In the genomic region with DNA sequence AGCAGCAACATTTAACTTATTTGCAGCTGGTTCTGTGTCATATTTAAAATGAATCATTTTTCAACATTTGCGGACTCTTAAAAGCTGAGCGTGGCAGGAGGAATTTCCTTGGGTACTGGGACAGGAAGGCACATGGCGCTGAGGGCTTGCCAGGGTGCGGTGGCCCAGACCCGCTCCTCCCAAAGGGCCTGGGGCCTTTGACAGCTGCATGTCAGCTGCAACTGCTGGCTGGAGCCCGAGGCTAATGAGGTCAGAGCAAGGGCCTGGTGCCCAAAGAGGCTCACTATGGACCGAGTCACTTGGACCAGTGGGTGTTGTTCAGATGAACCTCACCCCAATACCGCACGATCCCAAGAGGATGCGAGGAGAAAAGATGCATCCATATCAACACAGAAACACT, we compare ENCODE assay signal across 13 cellular contexts.
DNase-seq lines count a peak whose midpoint lies in the region; ATAC-seq and TF ChIP-seq lines count a peak whose summit lies in the region.
"Had no signal": no experiment of that assay in that cellular context is flagged by ENCODE, and none has a peak within 500 bp of the region (broad histone marks: within the 10 kb centered on the region; RNA-seq: fewer than 3 reads in every experiment).

No MANE protein-coding gene starts in this region.

- intact Hi-C loops in psoas muscle (cut with DNase I) (no loop called here), tibial artery (cut with DNase I; ENCODE audit: low total_unique reads) (no loop called here)

- H3K9me3 ChIP-seq in SJCRH30 (replicated peaks), result no peaks in the 10 kb centered on the region
- no peaks in the 10 kb centered on the region for H3K9me3 ChIP-seq in psoas muscle
- no peaks in the 10 kb centered on the region for H3K9me3 ChIP-seq in tibial artery
- H3K9me3 ChIP-seq: A549, BE2C, HAP-1 had no signal

- H3K27ac ChIP-seq in SJCRH30, result no peak overlapping the region
- no peak overlapping the region for H3K27ac ChIP-seq in psoas muscle
- H3K27ac ChIP-seq in tibial artery, result no peak overlapping the region
- H3K27ac ChIP-seq: A549 had no signal

- 26 to 34% (median 26%) methylated on average over 10 of the region's 10 CpGs for WGBS in psoas muscle, 3 donors

- no peak for TF ChIP-seq CTCF in psoas muscle (IDR thresholded peaks at IDR 0.05)
- no peak for TF ChIP-seq CTCF in tibial artery (IDR thresholded peaks at IDR 0.05)

- no peaks in the 10 kb centered on the region for H3K36me3 ChIP-seq in SJCRH30
- no peaks in the 10 kb centered on the region for H3K36me3 ChIP-seq in psoas muscle (ENCODE audit: insufficient read depth in 1 of 2, low read depth in 1 of 2)
- no peaks in the 10 kb centered on the region for H3K36me3 ChIP-seq in tibial artery
- H3K36me3 ChIP-seq: BE2C, HAP-1 had no signal

- H3K27me3 ChIP-seq in SJCRH30, result no peaks in the 10 kb centered on the region
- H3K27me3 ChIP-seq in psoas muscle (ENCODE audit: insufficient read depth in 3 of 3, low read length in 2 of 3), result peaks cover 0 to 18% (median 8%) of the 10 kb centered on the region in 3 donors
- H3K27me3 ChIP-seq in tibial artery, result peaks cover 0 to 12% of the 10 kb centered on the region in 2 donors

- DNase-seq in SJCRH30 (peak; percentile 18 to 36), myocyte (ENCODE audit: low read depth) (peak; percentile 82), psoas muscle (peak in 1 of 2 donors; percentile 19), tibial artery (no peak), NCI-H1092 treated with DMSO at 0.1 percent for 48 hours (lab: John Stamatoyannopoulos, UW) (no peak)
- DNase-seq: BE2C; Calu3; CD4-positive, CD25-positive, alpha-beta regulatory T cell; DMS 273 treated with DMSO at 0.1 percent for 48 hours; GOT3 had no signal

- H3K4me3 ChIP-seq in SJCRH30, result no peak overlapping the region
- no peak overlapping the region for H3K4me3 ChIP-seq in psoas muscle
- H3K4me3 ChIP-seq in tibial artery, result no peak overlapping the region
- H3K4me3 ChIP-seq: A549, HAP-1 had no signal

- peaks cover 2% of the 10 kb centered on the region; the same call in 1 of the 2 replicates for H3K4me1 ChIP-seq in SJCRH30
- H3K4me1 ChIP-seq in psoas muscle, result no peaks in the 10 kb centered on the region
- H3K4me1 ChIP-seq in tibial artery, result no peaks in the 10 kb centered on the region
- H3K4me1 ChIP-seq: A549, BE2C, HAP-1 had no signal

- ATAC-seq in psoas muscle (peak in 3 of 4 donors; percentile 30 to 39 (median 39)), GM18519 (IDR thresholded peaks at IDR 0.05; ENCODE audit: low FRiP score, unreplicated experiment) (no peak)
- ATAC-seq: A549 had no signal

Comparison
In these comparisons a context has a peak if more than half of its experiments do, and no peak if none do; other contexts are left out.
1. DNase-seq: peak in SJCRH30 (2 of 2) and myocyte (single experiment); none in tibial artery (0 of 2) and NCI-H1092 treated with DMSO at 0.1 percent for 48 hours (single experiment).